Comparison of ENCODE assay signal across 8 cellular contexts in genomic region chr11:1308745-1309497, GRCh38. TPM values are rescaled to one million over a fixed set of nuclear protein-coding genes. Genes with fewer than 3 reads are reported as not detected.
DNase-seq lines count a peak whose midpoint lies in the region; ATAC-seq lines count a peak whose summit lies in the region.

No MANE protein-coding gene starts in this region.

- H3K4me3 Mint-ChIP-seq in activated naive CD8-positive, alpha-beta T cell treated with anti-CD3 and anti-CD28 coated beads for 36 hours: peak overlapping the region; percentile 70

- H3K9me3 Mint-ChIP-seq in activated naive CD8-positive, alpha-beta T cell treated with anti-CD3 and anti-CD28 coated beads for 36 hours: peaks cover 12% of the 10 kb centered on the region

- peaks cover 52% of the 10 kb centered on the region for H4K20me1 ChIP-seq in BLaER1

- peaks cover 68% of the 10 kb centered on the region for H3K4me1 ChIP-seq in BLaER1
- no peaks in the 10 kb centered on the region for H3K4me1 ChIP-seq in iPS-18a (ENCODE audit: control insufficient read depth, low read depth, low read length)

- H3K4me3 ChIP-seq in BLaER1 (peak overlapping the region; percentile 90), iPS-18a (ENCODE audit: low read length) (peak overlapping the region; percentile 71)

- H3K4me1 Mint-ChIP-seq in activated naive CD8-positive, alpha-beta T cell treated with anti-CD3 and anti-CD28 coated beads for 36 hours: peaks cover 40% of the 10 kb centered on the region

- peak; percentile 13 for ATAC-seq in GM19372 (IDR thresholded peaks at IDR 0.05; ENCODE audit: low read depth, unreplicated experiment)
- ATAC-seq in HG03378 (IDR thresholded peaks at IDR 0.05; ENCODE audit: unreplicated experiment): peak; percentile 29
- ATAC-seq in stimulated activated naive CD8-positive, alpha-beta T cell treated with anti-CD3 and anti-CD28 coated beads, Interleukin-15, Interleukin-2, amounts not matched to agents 100 U/mL and 50 U/mL, for 24 hours: peak; percentile 33

- DNase-seq in activated naive CD8-positive, alpha-beta T cell treated with anti-CD3 and anti-CD28 coated beads for 36 hours: no peak
- DNase-seq in stimulated activated naive CD8-positive, alpha-beta T cell treated with anti-CD3 and anti-CD28 coated beads, Interleukin-15, Interleukin-2, amounts not matched to agents 100 U/mL and 50 U/mL, for 24 hours: peak; percentile 30
- no peak for DNase-seq in NCI-H2227 (lab: John Stamatoyannopoulos, UW; ENCODE audit: unreplicated experiment)
- no peak for DNase-seq in NCI-H2107 treated with DMSO at 0.1 percent for 48 hours (lab: John Stamatoyannopoulos, UW; ENCODE audit: unreplicated experiment)

- H3K9me3 ChIP-seq in BLaER1 (peaks cover 21% of the 10 kb centered on the region), iPS-18a (ENCODE audit: control insufficient read depth, low read depth, low read length) (no peaks in the 10 kb centered on the region)

- peak overlapping the region; percentile 54 for H3K27ac Mint-ChIP-seq in activated naive CD8-positive, alpha-beta T cell treated with anti-CD3 and anti-CD28 coated beads for 36 hours

- H3K9ac ChIP-seq in BLaER1: peak overlapping the region; percentile 82
- no peak overlapping the region for H3K9ac ChIP-seq in iPS-18a (ENCODE audit: low read length)

- peaks cover 24% of the 10 kb centered on the region for H3K36me3 Mint-ChIP-seq in activated naive CD8-positive, alpha-beta T cell treated with anti-CD3 and anti-CD28 coated beads for 36 hours

- H3K4me2 ChIP-seq in BLaER1: peak overlapping the region; percentile 99

- H3K27me3 ChIP-seq in BLaER1: no peaks in the 10 kb centered on the region
- H3K27me3 ChIP-seq in iPS-18a (ENCODE audit: control insufficient read depth, insufficient read depth, low read length): no peaks in the 10 kb centered on the region

- H3K27me3 Mint-ChIP-seq in activated naive CD8-positive, alpha-beta T cell treated with anti-CD3 and anti-CD28 coated beads for 36 hours: no peaks in the 10 kb centered on the region

- H3K27ac ChIP-seq in BLaER1: peak overlapping the region; percentile 80
- no peak overlapping the region for H3K27ac ChIP-seq in iPS-18a (ENCODE audit: low read length)

- peaks cover 19% of the 10 kb centered on the region; the same call in 1 of the 2 replicates for H3K36me3 ChIP-seq in BLaER1
- H3K36me3 ChIP-seq in iPS-18a (ENCODE audit: control insufficient read depth, low read depth, low read length): no peaks in the 10 kb centered on the region

RNA-seq across cellular contexts. Expression of gene TOLLIP, which starts 0.5 kb away (rescaled TPM):
- 10 to 100 TPM; 32.8 to 36.0 TPM for total RNA-seq in activated naive CD8-positive, alpha-beta T cell treated with anti-CD3 and anti-CD28 coated beads for 36 hours
